8 cellular contexts compared by ENCODE assay signal in genomic region chr19:38264486-38265212, GRCh38. TPM values are rescaled to one million over a fixed set of nuclear protein-coding genes. Genes with fewer than 3 reads are reported as not detected.
DNase-seq lines count a peak whose midpoint lies in the region; ATAC-seq, FAIRE-seq and TF ChIP-seq lines count a peak whose summit lies in the region.

TSS of gene SPINT2 (plus strand) at chr19:38264573. CDS start at chr19:38264893, 320 bp downstream.

- no peaks in the 10 kb centered on the region for H3K9me2 ChIP-seq in OCI-LY7 (ENCODE audit: insufficient read depth, low read length)

- no peaks in the 10 kb centered on the region for H4K20me1 ChIP-seq in OCI-LY7 (ENCODE audit: insufficient read depth, low read length)

- peaks cover 15% of the 10 kb centered on the region for H3K4me1 ChIP-seq in OCI-LY7 (ENCODE audit: insufficient read depth, low read length, poor library complexity, severe bottlenecking)
- peaks cover 28% of the 10 kb centered on the region for H3K4me1 ChIP-seq in iPS-15b (ENCODE audit: control insufficient read depth, insufficient read depth, low read length)
- H3K4me1 ChIP-seq in small intestine (ENCODE audit: control insufficient read depth in 2 of 2, insufficient read depth in 1 of 2, low read depth in 1 of 2, low read length in 1 of 2): peaks cover 0 to 3% of the 10 kb centered on the region in 2 donors

- no peak for TF ChIP-seq CTCF in OCI-LY7 (conservative IDR thresholded peaks at IDR 0.05; ENCODE audit: low read length)

- peak within 1 kb of the TSS; percentile 82 for H2AFZ ChIP-seq in OCI-LY7 (ENCODE audit: low read length)

- peak; percentile 27 for ATAC-seq in GM21576 (IDR thresholded peaks at IDR 0.05; ENCODE audit: unreplicated experiment)
- no peak for ATAC-seq in GM19324 (IDR thresholded peaks at IDR 0.05; ENCODE audit: low FRiP score, unreplicated experiment)

- H3K9me3 ChIP-seq in OCI-LY7 (ENCODE audit: low read length) (no peaks in the 10 kb centered on the region), iPS-15b (ENCODE audit: control insufficient read depth, insufficient read depth, low read length) (no peaks in the 10 kb centered on the region), small intestine (ENCODE audit: control insufficient read depth, low read depth) (no peaks in the 10 kb centered on the region)

- H3K27ac ChIP-seq in OCI-LY7 (ENCODE audit: low read depth, low read length, poor library complexity, severe bottlenecking) (peak within 1 kb of the TSS; percentile 36), small intestine (ENCODE audit: low read depth in 1 of 2, low read length in 1 of 2) (peak within 1 kb of the TSS; percentile 94 to 100)

- no peaks in the 10 kb centered on the region for H3K79me2 ChIP-seq in OCI-LY7 (ENCODE audit: insufficient read depth, low read depth, low read length)

- DNase-seq in AG20443 (ENCODE audit: low spot score) (peak; percentile 38), OCI-LY7 (ENCODE audit: low spot score) (peak; percentile 87), astrocyte of the hippocampus (ENCODE audit: low read depth, low spot score) (peak; percentile 47), small intestine (no peak), medulla oblongata (ENCODE audit: extremely low spot score) (no peak)

- 1 to 6% (median 1%) methylated on average over 69 to 78 of the region's 78 CpGs for WGBS in small intestine, 3 donors

- CTCF ChIA-PET in OCI-LY7 (lab: Charles Lee; ENCODE audit: unreplicated experiment): no interaction called here

- POLR2A ChIA-PET in OCI-LY7 (lab: Charles Lee): interaction anchor here (1.0 to 1.9 kb wide), 3 partner anchors 13 to 57 kb away, joined by 3 to 6 read pairs (median 3); no protein-coding TSS in a partner anchor

- H3K4me3 ChIP-seq in OCI-LY7 (ENCODE audit: low read depth, low read length, poor library complexity, severe bottlenecking) (peak within 1 kb of the TSS; percentile 67), iPS-15b (ENCODE audit: low read depth, low read length) (peak within 1 kb of the TSS; percentile 84), small intestine (ENCODE audit: low read depth in 1 of 2, low read length in 2 of 2) (peak within 1 kb of the TSS; percentile 68 to 87)

- no TSS peak for BruUV-seq in OCI-LY7 (replicated peaks; lab: Mats Ljungman, UMichigan)

- intact Hi-C loops in OCI-LY7 (cut with micrococcal nuclease; ENCODE audit: unreplicated experiment): loop anchor here (2.0 kb wide), 1 partner anchor 52 kb away; no protein-coding TSS in a partner anchor

- H3K36me3 ChIP-seq in OCI-LY7 (ENCODE audit: insufficient read depth, low read length): no peaks in the 10 kb centered on the region
- no peaks in the 10 kb centered on the region for H3K36me3 ChIP-seq in iPS-15b (ENCODE audit: control insufficient read depth, insufficient read depth, low read length)
- H3K36me3 ChIP-seq in small intestine (ENCODE audit: control insufficient read depth in 2 of 2, insufficient read depth in 2 of 2, low read length in 2 of 2): no peaks in the 10 kb centered on the region

- FAIRE-seq in small intestine (lab: Jason Lieb, UNC): no peak

- peak within 1 kb of the TSS; percentile 75 for H3K4me2 ChIP-seq in OCI-LY7 (ENCODE audit: low read length)

- H3K9ac ChIP-seq in iPS-15b (ENCODE audit: low read depth, low read length): peak within 1 kb of the TSS; percentile 82

- H3K27me3 ChIP-seq in iPS-15b (ENCODE audit: control insufficient read depth, insufficient read depth, low read length) (no peaks in the 10 kb centered on the region), small intestine (ENCODE audit: control insufficient read depth in 2 of 2, insufficient read depth in 2 of 2, low read length in 2 of 2) (no peaks in the 10 kb centered on the region)

RNA-seq across cellular contexts. Expression of gene SPINT2, which starts in this region (rescaled TPM):
- 36.7 and 59.5 TPM in 2 replicates for total RNA-seq in OCI-LY7 (2014; rRNA removed; shearing (Covaris generic))
- total RNA-seq in OCI-LY7 (2022): 77.2 and 82.2 TPM in 2 replicates
- polyA plus RNA-seq in small intestine: 100 to 1,000 TPM; 263 to 434 (median 414) TPM

Comparison
In these comparisons a context has a peak if more than half of its experiments do, and no peak if none do; other contexts are left out.
1. DNase-seq: peak in AG20443 (single experiment), OCI-LY7 (single experiment) and astrocyte of the hippocampus (single experiment); none in small intestine (single experiment) and medulla oblongata (single experiment).
2. Peak in every context shown above with its lines, with median percentiles within 50 percentile points of each other: H3K4me3 ChIP-seq.